8 cellular contexts compared by ENCODE assay signal in genomic region chr17:21283482-21284318, GRCh38. TPM values are rescaled to one million over a fixed set of nuclear protein-coding genes. Genes with fewer than 3 reads are reported as not detected.
DNase-seq lines count a peak whose midpoint lies in the region; ATAC-seq lines count a peak whose summit lies in the region.

No MANE protein-coding gene starts in this region.

- H3K9me3 Mint-ChIP-seq in dendritic cell treated with granulocyte-macrophage colony-stimulating factor and Interleukin-4, amounts not matched to agents 40 ng/mL and 50 ng/mL, for 4 days = no peaks in the 10 kb centered on the region

- DNase-seq in EL (peak; percentile 60), NCI-H1105 (lab: John Stamatoyannopoulos, UW) (peak; percentile 22), NOMO-1 treated with dmso at 0.1 percent for 144 hours (lab: John Stamatoyannopoulos, UW; ENCODE audit: unreplicated experiment) (no peak), epidermal melanocyte (ENCODE audit: insufficient read length, low spot score) (no peak), NCI-H446 (lab: John Stamatoyannopoulos, UW) (no peak)

- ATAC-seq in GM21619 (IDR thresholded peaks at IDR 0.05; ENCODE audit: unreplicated experiment) = peak; percentile 2

- intact Hi-C loops in dendritic cell treated with granulocyte-macrophage colony-stimulating factor and Interleukin-4, amounts not matched to agents 40 ng/mL and 50 ng/mL, for 4 days (cut with micrococcal nuclease) = loop anchor here (2.0 to 5.0 kb wide), 3 partner anchors 39 to 169 kb away; partner anchors contain the start of gene DHRS7B

- H3K27me3 ChIP-seq in mononuclear cell (ENCODE audit: insufficient read depth, low read length) = no peaks in the 10 kb centered on the region

- peaks cover 28% of the 10 kb centered on the region for H3K36me3 Mint-ChIP-seq in dendritic cell treated with granulocyte-macrophage colony-stimulating factor and Interleukin-4, amounts not matched to agents 40 ng/mL and 50 ng/mL, for 4 days (ENCODE audit: low read depth)

- H3K4me3 Mint-ChIP-seq in dendritic cell treated with granulocyte-macrophage colony-stimulating factor and Interleukin-4, amounts not matched to agents 40 ng/mL and 50 ng/mL, for 4 days = peak overlapping the region; percentile 91

- peaks cover 2% of the 10 kb centered on the region for H3K27me3 Mint-ChIP-seq in dendritic cell treated with granulocyte-macrophage colony-stimulating factor and Interleukin-4, amounts not matched to agents 40 ng/mL and 50 ng/mL, for 4 days

- peaks cover 81% of the 10 kb centered on the region for H3K4me1 Mint-ChIP-seq in dendritic cell treated with granulocyte-macrophage colony-stimulating factor and Interleukin-4, amounts not matched to agents 40 ng/mL and 50 ng/mL, for 4 days (ENCODE audit: low read depth)

- H3K4me1 ChIP-seq in mononuclear cell (ENCODE audit: insufficient read depth, low read length) = peaks cover 78% of the 10 kb centered on the region

- H3K4me3 ChIP-seq in mononuclear cell (ENCODE audit: low read length) = peak overlapping the region; percentile 86

- H3K27ac Mint-ChIP-seq in dendritic cell treated with granulocyte-macrophage colony-stimulating factor and Interleukin-4, amounts not matched to agents 40 ng/mL and 50 ng/mL, for 4 days = peak overlapping the region; percentile 98

- H3K9me3 ChIP-seq in mononuclear cell (ENCODE audit: low read depth, low read length) = no peaks in the 10 kb centered on the region

RNA-seq across cellular contexts. Expression of gene MAP2K3, which starts 0.8 kb away (rescaled TPM):
- total RNA-seq in mononuclear cell = 57.4 TPM

RNA-seq across cellular contexts. Expression of gene NATD1, which starts 30.5 kb away (rescaled TPM):
- total RNA-seq in mononuclear cell = 3.3 TPM

Comparison
In these comparisons a context has a peak if more than half of its experiments do, and no peak if none do; other contexts are left out.
1. DNase-seq: peak in EL (single experiment) and NCI-H1105 (single experiment); none in NOMO-1 treated with dmso at 0.1 percent for 144 hours (single experiment), epidermal melanocyte (single experiment) and NCI-H446 (0 of 2).